In genomic region chr7:15505761-15506160, GRCh38 we compare ENCODE assay signal across 2 cellular contexts.
TF ChIP-seq lines count a peak whose summit lies in the region.

No MANE protein-coding gene starts in this region.

TF ChIP-seq in HepG2, 621 proteins besides CTCF, POLR2A, EP300 and RAD21:
- peak; percentile 71 for TF ChIP-seq LCORL (IDR thresholded peaks at IDR 0.05)
- no peak for TF ChIP-seq LCORL (CRISPR knock-in tag; IDR thresholded peaks at IDR 0.05)
- no peak for TF ChIP-seq ZFP36L1 (CRISPR knock-in tag; IDR thresholded peaks at IDR 0.05)
- TF ChIP-seq ZFP90 (CRISPR knock-in tag; IDR thresholded peaks at IDR 0.05; ENCODE audit: borderline replicate concordance): no peak

TF ChIP-seq in GM12878, 131 proteins besides CTCF, POLR2A, EP300 and RAD21:
- TF ChIP-seq POLR2AphosphoS5 (IDR thresholded peaks at IDR 0.05; ENCODE audit: low read length) (no peak), SIX5 (IDR thresholded peaks at IDR 0.05; ENCODE audit: low read depth, low read length, severe bottlenecking) (no peak), SMAD1 (IDR thresholded peaks at IDR 0.05; ENCODE audit: low read depth, partially characterized antibody) (peak; percentile 60)
